ENCODE assay signal across 8 cellular contexts in the genomic region with DNA sequence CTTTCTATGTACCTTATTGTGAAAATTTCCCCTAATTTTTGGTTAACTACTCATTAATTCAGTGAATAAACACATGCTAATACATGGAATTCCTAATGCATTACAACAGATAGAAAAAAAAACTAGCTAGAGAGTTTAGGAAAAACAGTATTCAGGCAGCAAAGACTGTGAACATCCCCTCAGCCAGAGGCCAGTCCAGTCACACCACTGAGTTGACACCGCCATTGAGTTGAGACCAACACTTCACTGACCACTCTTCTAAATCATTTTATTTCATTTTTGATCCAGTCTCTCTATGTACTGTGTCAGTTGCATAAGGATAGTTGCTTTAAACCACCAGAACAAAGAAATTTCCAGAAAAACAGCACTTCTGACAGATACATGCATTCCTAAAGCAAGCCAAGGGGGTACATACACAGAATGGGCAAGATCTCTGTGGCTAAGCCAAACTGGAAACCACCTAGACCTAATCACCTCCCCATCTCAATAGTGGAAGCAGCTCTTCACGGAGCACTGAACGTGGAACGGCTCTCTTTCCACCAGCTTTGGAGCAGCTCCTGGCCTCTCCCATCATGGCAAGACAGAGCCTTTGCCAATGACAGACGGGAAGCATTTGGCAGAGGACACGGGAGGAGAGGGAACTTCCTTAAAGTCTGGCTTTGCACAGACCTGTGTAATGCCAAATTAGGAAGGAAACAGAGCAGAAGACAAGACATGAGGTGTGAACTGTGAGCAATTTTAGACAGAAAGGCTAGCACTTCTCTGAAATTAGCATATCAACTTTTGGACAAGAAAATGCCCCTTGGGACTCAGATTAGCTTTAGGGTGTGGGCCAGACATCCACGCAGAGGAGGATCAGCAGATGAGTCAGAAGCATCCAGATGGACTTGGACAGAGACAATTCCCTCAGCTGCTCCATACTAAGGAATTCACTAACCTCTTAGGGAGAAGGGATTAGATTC. TPM values are rescaled to one million over a fixed set of nuclear protein-coding genes. Genes with fewer than 3 reads are reported as not detected.
DNase-seq lines count a peak whose midpoint lies in the region; ATAC-seq and TF ChIP-seq lines count a peak whose summit lies in the region.

No MANE protein-coding gene starts in this region.

- intact Hi-C loops in stomach (cut with DNase I; ENCODE audit: low total_unique reads): no loop called here
- intact Hi-C loops in activated naive CD4-positive, alpha-beta T cell treated with anti-CD3 and anti-CD28 coated beads for 36 hours (cut with micrococcal nuclease): no loop called here

- ATAC-seq in GM18868 (IDR thresholded peaks at IDR 0.05; ENCODE audit: unreplicated experiment) (peak; percentile 87), HG03066 (IDR thresholded peaks at IDR 0.05; ENCODE audit: low read depth, unreplicated experiment) (peak; percentile 84), GM21526 (IDR thresholded peaks at IDR 0.05; ENCODE audit: low FRiP score, unreplicated experiment) (no peak)

- peaks cover 19% of the 10 kb centered on the region for H3K27me3 Mint-ChIP-seq in activated naive CD4-positive, alpha-beta T cell treated with anti-CD3 and anti-CD28 coated beads for 36 hours (ENCODE audit: low read depth)

- peak overlapping the region in 3 of 5 donors; percentile 28 to 64 (median 36) for H3K27ac ChIP-seq in stomach

- 55 to 73% (median 65%) methylated on average over 7 of the region's 7 CpGs for WGBS in stomach, 5 donors

- H3K9me3 ChIP-seq in stomach: peaks cover 0 to 10% (median 0%) of the 10 kb centered on the region in 4 donors

- DNase-seq in fibroblast of gingiva (ENCODE audit: low read depth) (peak; percentile 81), stomach (no peak), DMS153 (lab: John Stamatoyannopoulos, UW) (no peak)
- no peak for DNase-seq in activated CD4-positive, alpha-beta T cell treated with anti-CD3 and anti-CD28 coated beads, Interleukin-2, amount 50 U/mL, for 4 hours
- no peak for DNase-seq in activated naive CD4-positive, alpha-beta T cell treated with anti-CD3 and anti-CD28 coated beads for 36 hours

- H3K36me3 ChIP-seq in stomach: no peaks in the 10 kb centered on the region

- no peak for TF ChIP-seq POLR2A in stomach (IDR thresholded peaks at IDR 0.05)

- no peaks in the 10 kb centered on the region for H3K4me1 Mint-ChIP-seq in activated naive CD4-positive, alpha-beta T cell treated with anti-CD3 and anti-CD28 coated beads for 36 hours (ENCODE audit: low read depth)

- CTCF ChIA-PET in activated naive CD4-positive, alpha-beta T cell treated with anti-CD3 and anti-CD28 coated beads for 36 hours (lab: Charles Lee): interaction anchor here (0.7 kb wide), 2 partner anchors 170 to 177 kb away, joined by 3 to 4 read pairs; no protein-coding TSS in a partner anchor

- TF ChIP-seq CTCF in stomach (IDR thresholded peaks at IDR 0.05): no peak

- no peak for TF ChIP-seq EP300 in stomach (IDR thresholded peaks at IDR 0.05)

- no peak overlapping the region for H3K4me3 ChIP-seq in stomach

- H3K4me1 ChIP-seq in stomach: peaks cover 0 to 12% (median 6%) of the 10 kb centered on the region in 4 donors

- H3K27me3 ChIP-seq in stomach: no peaks in the 10 kb centered on the region

- no peak overlapping the region for H3K4me3 Mint-ChIP-seq in activated naive CD4-positive, alpha-beta T cell treated with anti-CD3 and anti-CD28 coated beads for 36 hours

- no peak overlapping the region for H3K27ac Mint-ChIP-seq in activated naive CD4-positive, alpha-beta T cell treated with anti-CD3 and anti-CD28 coated beads for 36 hours

- peaks cover 1% of the 10 kb centered on the region for H3K36me3 Mint-ChIP-seq in activated naive CD4-positive, alpha-beta T cell treated with anti-CD3 and anti-CD28 coated beads for 36 hours (ENCODE audit: low read depth)

- H3K9me3 Mint-ChIP-seq in activated naive CD4-positive, alpha-beta T cell treated with anti-CD3 and anti-CD28 coated beads for 36 hours: peaks cover 4% of the 10 kb centered on the region

RNA-seq across cellular contexts. Expression of a gene that starts 36.4 kb away (rescaled TPM):
- total RNA-seq in stomach: 1 to 10 TPM in 3 of 5 donors, under 1 TPM in 2; under 0.01 to 6.4 (median 4.3) TPM
- polyA plus RNA-seq in stomach: 1 to 10 TPM in 1 of 3 donors, under 1 TPM in 2; 0.31 to 1.5 (median 0.44) TPM
- total RNA-seq in activated naive CD4-positive, alpha-beta T cell treated with anti-CD3 and anti-CD28 coated beads for 36 hours: under 1 TPM; 0.10 to 0.15 TPM
